ENCODE assay signal across 8 cellular contexts in genomic region chr17:79874329-79874981, GRCh38. TPM values are rescaled to one million over a fixed set of nuclear protein-coding genes. Genes with fewer than 3 reads are reported as not detected.
A peak's percentile ranks its signal among the peaks of the same experiment; 100 is the strongest.
DNase-seq lines count a peak whose midpoint lies in the region; ATAC-seq lines count a peak whose summit lies in the region.

No MANE protein-coding gene starts in this region.

- H3K9me3 Mint-ChIP-seq in activated naive CD4-positive, alpha-beta T cell treated with anti-CD3 and anti-CD28 coated beads, Interleukin-2, amount 10 ng/mL, durations not matched to agents 7 days and 5 days = no peaks in the 10 kb centered on the region
- no peaks in the 10 kb centered on the region for H3K9me3 Mint-ChIP-seq in activated CD4-positive, alpha-beta T cell treated with anti-CD3 and anti-CD28 coated beads, Interleukin-2, amount 10 ng/mL, durations not matched to agents 7 days and 5 days
- no peaks in the 10 kb centered on the region for H3K9me3 Mint-ChIP-seq in immature natural killer cell

- POLR2A ChIA-PET in activated CD4-positive, alpha-beta T cell treated with anti-CD3 and anti-CD28 coated beads, Interleukin-2, amount 10 ng/mL, durations not matched to agents 7 days and 5 days (lab: Charles Lee) = no interaction called here

- CTCF ChIA-PET in activated naive CD4-positive, alpha-beta T cell treated with anti-CD3 and anti-CD28 coated beads, Interleukin-2, amount 10 ng/mL, durations not matched to agents 7 days and 5 days (lab: Charles Lee) = interaction anchor here (1.3 kb wide), 1 partner anchor 12 kb away, joined by 5 read pairs; no protein-coding TSS in a partner anchor
- CTCF ChIA-PET in activated CD4-positive, alpha-beta T cell treated with anti-CD3 and anti-CD28 coated beads, Interleukin-2, amount 10 ng/mL, durations not matched to agents 7 days and 5 days (lab: Charles Lee) = interaction anchor here (1.1 to 1.9 kb wide), 4 partner anchors 10 to 18 kb away, joined by 3 to 4 read pairs (median 3); no protein-coding TSS in a partner anchor

- no peak overlapping the region for H3K27ac Mint-ChIP-seq in activated naive CD4-positive, alpha-beta T cell treated with anti-CD3 and anti-CD28 coated beads, Interleukin-2, amount 10 ng/mL, durations not matched to agents 7 days and 5 days
- H3K27ac Mint-ChIP-seq in activated CD4-positive, alpha-beta T cell treated with anti-CD3 and anti-CD28 coated beads, Interleukin-2, amount 10 ng/mL, durations not matched to agents 7 days and 5 days = no peak overlapping the region
- no peak overlapping the region for H3K27ac Mint-ChIP-seq in immature natural killer cell

- H3K4me3 Mint-ChIP-seq in activated naive CD4-positive, alpha-beta T cell treated with anti-CD3 and anti-CD28 coated beads, Interleukin-2, amount 10 ng/mL, durations not matched to agents 7 days and 5 days = no peak overlapping the region
- H3K4me3 Mint-ChIP-seq in activated CD4-positive, alpha-beta T cell treated with anti-CD3 and anti-CD28 coated beads, Interleukin-2, amount 10 ng/mL, durations not matched to agents 7 days and 5 days = no peak overlapping the region
- H3K4me3 Mint-ChIP-seq in immature natural killer cell = no peak overlapping the region

- H3K36me3 Mint-ChIP-seq in activated naive CD4-positive, alpha-beta T cell treated with anti-CD3 and anti-CD28 coated beads, Interleukin-2, amount 10 ng/mL, durations not matched to agents 7 days and 5 days = no peaks in the 10 kb centered on the region
- H3K36me3 Mint-ChIP-seq in activated CD4-positive, alpha-beta T cell treated with anti-CD3 and anti-CD28 coated beads, Interleukin-2, amount 10 ng/mL, durations not matched to agents 7 days and 5 days (ENCODE audit: low read depth) = no peaks in the 10 kb centered on the region
- H3K36me3 Mint-ChIP-seq in immature natural killer cell = no peaks in the 10 kb centered on the region

- no peak for ATAC-seq in GM18502 (IDR thresholded peaks at IDR 0.05; ENCODE audit: poor library complexity, unreplicated experiment)
- ATAC-seq in GM21723 (IDR thresholded peaks at IDR 0.05; ENCODE audit: unreplicated experiment) = no peak

- peak; percentile 42 for DNase-seq in activated naive CD4-positive, alpha-beta T cell treated with anti-CD3 and anti-CD28 coated beads, Interleukin-2, amount 10 ng/mL, durations not matched to agents 7 days and 5 days
- no peak for DNase-seq in activated naive CD4-positive, alpha-beta T cell (lab: John Stamatoyannopoulos, UW)
- DNase-seq in Kasumi-1 (lab: John Stamatoyannopoulos, UW) = peak; percentile 56 to 80
- DNase-seq in activated CD4-positive, alpha-beta T cell treated with anti-CD3 and anti-CD28 coated beads, Interleukin-2, amount 10 ng/mL, durations not matched to agents 7 days and 5 days = peak; percentile 51
- DNase-seq in immature natural killer cell = peak; percentile 7 to 17 (median 17)
- no peak for DNase-seq in NCI-H774 (lab: John Stamatoyannopoulos, UW)

- H3K27me3 Mint-ChIP-seq in activated naive CD4-positive, alpha-beta T cell treated with anti-CD3 and anti-CD28 coated beads, Interleukin-2, amount 10 ng/mL, durations not matched to agents 7 days and 5 days = peaks cover 43% of the 10 kb centered on the region
- peaks cover 6% of the 10 kb centered on the region for H3K27me3 Mint-ChIP-seq in activated CD4-positive, alpha-beta T cell treated with anti-CD3 and anti-CD28 coated beads, Interleukin-2, amount 10 ng/mL, durations not matched to agents 7 days and 5 days
- H3K27me3 Mint-ChIP-seq in immature natural killer cell (ENCODE audit: low read depth in 3 of 3) = peaks cover 3 to 8% (median 6%) of the 10 kb centered on the region in 3 donors

- peaks cover 14% of the 10 kb centered on the region for H3K4me1 Mint-ChIP-seq in activated naive CD4-positive, alpha-beta T cell treated with anti-CD3 and anti-CD28 coated beads, Interleukin-2, amount 10 ng/mL, durations not matched to agents 7 days and 5 days
- peaks cover 10% of the 10 kb centered on the region for H3K4me1 Mint-ChIP-seq in activated CD4-positive, alpha-beta T cell treated with anti-CD3 and anti-CD28 coated beads, Interleukin-2, amount 10 ng/mL, durations not matched to agents 7 days and 5 days
- H3K4me1 Mint-ChIP-seq in immature natural killer cell = no peaks in the 10 kb centered on the region

RNA-seq across cellular contexts. Expression of gene CBX4, which starts 35.2 kb away (rescaled TPM):
- total RNA-seq in activated CD4-positive, alpha-beta T cell treated with anti-CD3 and anti-CD28 coated beads, Interleukin-2, amount 10 ng/mL, durations not matched to agents 7 days and 5 days = 10 to 100 TPM; 35.0 TPM
- 1 to 10 TPM; 3.0 to 6.7 (median 4.9) TPM for polyA plus RNA-seq in immature natural killer cell

Comparison
In these comparisons a context has a peak if more than half of its experiments do, and no peak if none do; other contexts are left out.
1. DNase-seq: peak in activated naive CD4-positive, alpha-beta T cell treated with anti-CD3 and anti-CD28 coated beads, Interleukin-2, amount 10 ng/mL, durations not matched to agents 7 days and 5 days (single experiment), Kasumi-1 (2 of 2), activated CD4-positive, alpha-beta T cell treated with anti-CD3 and anti-CD28 coated beads, Interleukin-2, amount 10 ng/mL, durations not matched to agents 7 days and 5 days (single experiment) and immature natural killer cell (3 of 3); none in activated naive CD4-positive, alpha-beta T cell (0 of 4) and NCI-H774 (single experiment).